Comparison of ENCODE assay signal across 2 cellular contexts in genomic region chr3:169923189-169923588, GRCh38.
TF ChIP-seq lines count a peak whose summit lies in the region.

No MANE protein-coding gene starts in this region.

TF ChIP-seq in K562, 482 proteins besides CTCF, POLR2A, EP300 and RAD21:
- TF ChIP-seq TAL1 (IDR thresholded peaks at IDR 0.05) (0 out of 2 replicates have a peak, but pooled peaks have one; percentile 31), ARID1B (IDR thresholded peaks at IDR 0.05) (0 out of 2 replicates have a peak, but pooled peaks have one; percentile 19), CBFA2T2 (conservative IDR thresholded peaks at IDR 0.05) (peak; percentile 53), TBP (optimal IDR thresholded peaks at IDR 0.05; ENCODE audit: low read depth, low read length) (peak; percentile 35), ZBTB2 (IDR thresholded peaks at IDR 0.05) (no peak), HMBOX1 (IDR thresholded peaks at IDR 0.05) (peak; percentile 49; the same call in 1 of the 2 replicates), CBFA2T3 (IDR thresholded peaks at IDR 0.05) (peak; percentile 67), NFIC (IDR thresholded peaks at IDR 0.05) (peak; percentile 76), ZNF384 (IDR thresholded peaks at IDR 0.05; ENCODE audit: low read depth, low read length) (no peak)

TF ChIP-seq in WTC11, 78 proteins besides CTCF, POLR2A, EP300 and RAD21:
- TF ChIP-seq ZNF219 (CRISPR knock-in tag; IDR thresholded peaks at IDR 0.05; ENCODE audit: borderline replicate concordance) (no peak), ZNF138 (CRISPR knock-in tag; conservative IDR thresholded peaks at IDR 0.05) (no peak), SMAD4 (CRISPR knock-in tag; IDR thresholded peaks at IDR 0.05) (no peak), JUN (CRISPR knock-in tag; IDR thresholded peaks at IDR 0.05) (no peak), ZNF121 (CRISPR knock-in tag; IDR thresholded peaks at IDR 0.05) (no peak), RORB (CRISPR knock-in tag; IDR thresholded peaks at IDR 0.05) (no peak), CREM (CRISPR knock-in tag; IDR thresholded peaks at IDR 0.05) (no peak), AR (CRISPR knock-in tag; IDR thresholded peaks at IDR 0.05) (no peak), IRF2 (CRISPR knock-in tag; IDR thresholded peaks at IDR 0.05; ENCODE audit: borderline replicate concordance, low read depth) (no peak), ZMAT4 (CRISPR knock-in tag; IDR thresholded peaks at IDR 0.05) (no peak), NFATC4 (CRISPR knock-in tag; IDR thresholded peaks at IDR 0.05) (no peak)
- TF ChIP-seq, protein P1, sequence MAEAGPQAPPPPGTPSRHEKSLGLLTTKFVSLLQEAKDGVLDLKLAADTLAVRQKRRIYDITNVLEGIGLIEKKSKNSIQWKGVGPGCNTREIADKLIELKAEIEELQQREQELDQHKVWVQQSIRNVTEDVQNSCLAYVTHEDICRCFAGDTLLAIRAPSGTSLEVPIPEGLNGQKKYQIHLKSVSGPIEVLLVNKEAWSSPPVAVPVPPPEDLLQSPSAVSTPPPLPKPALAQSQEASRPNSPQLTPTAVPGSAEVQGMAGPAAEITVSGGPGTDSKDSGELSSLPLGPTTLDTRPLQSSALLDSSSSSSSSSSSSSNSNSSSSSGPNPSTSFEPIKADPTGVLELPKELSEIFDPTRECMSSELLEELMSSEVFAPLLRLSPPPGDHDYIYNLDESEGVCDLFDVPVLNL (CRISPR knock-in tag; IDR thresholded peaks at IDR 0.05; ENCODE audit: borderline replicate concordance, low read depth): no peak
- TF ChIP-seq, protein P2, sequence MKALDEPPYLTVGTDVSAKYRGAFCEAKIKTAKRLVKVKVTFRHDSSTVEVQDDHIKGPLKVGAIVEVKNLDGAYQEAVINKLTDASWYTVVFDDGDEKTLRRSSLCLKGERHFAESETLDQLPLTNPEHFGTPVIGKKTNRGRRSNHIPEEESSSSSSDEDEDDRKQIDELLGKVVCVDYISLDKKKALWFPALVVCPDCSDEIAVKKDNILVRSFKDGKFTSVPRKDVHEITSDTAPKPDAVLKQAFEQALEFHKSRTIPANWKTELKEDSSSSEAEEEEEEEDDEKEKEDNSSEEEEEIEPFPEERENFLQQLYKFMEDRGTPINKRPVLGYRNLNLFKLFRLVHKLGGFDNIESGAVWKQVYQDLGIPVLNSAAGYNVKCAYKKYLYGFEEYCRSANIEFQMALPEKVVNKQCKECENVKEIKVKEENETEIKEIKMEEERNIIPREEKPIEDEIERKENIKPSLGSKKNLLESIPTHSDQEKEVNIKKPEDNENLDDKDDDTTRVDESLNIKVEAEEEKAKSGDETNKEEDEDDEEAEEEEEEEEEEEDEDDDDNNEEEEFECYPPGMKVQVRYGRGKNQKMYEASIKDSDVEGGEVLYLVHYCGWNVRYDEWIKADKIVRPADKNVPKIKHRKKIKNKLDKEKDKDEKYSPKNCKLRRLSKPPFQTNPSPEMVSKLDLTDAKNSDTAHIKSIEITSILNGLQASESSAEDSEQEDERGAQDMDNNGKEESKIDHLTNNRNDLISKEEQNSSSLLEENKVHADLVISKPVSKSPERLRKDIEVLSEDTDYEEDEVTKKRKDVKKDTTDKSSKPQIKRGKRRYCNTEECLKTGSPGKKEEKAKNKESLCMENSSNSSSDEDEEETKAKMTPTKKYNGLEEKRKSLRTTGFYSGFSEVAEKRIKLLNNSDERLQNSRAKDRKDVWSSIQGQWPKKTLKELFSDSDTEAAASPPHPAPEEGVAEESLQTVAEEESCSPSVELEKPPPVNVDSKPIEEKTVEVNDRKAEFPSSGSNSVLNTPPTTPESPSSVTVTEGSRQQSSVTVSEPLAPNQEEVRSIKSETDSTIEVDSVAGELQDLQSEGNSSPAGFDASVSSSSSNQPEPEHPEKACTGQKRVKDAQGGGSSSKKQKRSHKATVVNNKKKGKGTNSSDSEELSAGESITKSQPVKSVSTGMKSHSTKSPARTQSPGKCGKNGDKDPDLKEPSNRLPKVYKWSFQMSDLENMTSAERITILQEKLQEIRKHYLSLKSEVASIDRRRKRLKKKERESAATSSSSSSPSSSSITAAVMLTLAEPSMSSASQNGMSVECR (CRISPR knock-in tag; IDR thresholded peaks at IDR 0.05; ENCODE audit: borderline replicate concordance): no peak
- TF ChIP-seq, protein P3, sequence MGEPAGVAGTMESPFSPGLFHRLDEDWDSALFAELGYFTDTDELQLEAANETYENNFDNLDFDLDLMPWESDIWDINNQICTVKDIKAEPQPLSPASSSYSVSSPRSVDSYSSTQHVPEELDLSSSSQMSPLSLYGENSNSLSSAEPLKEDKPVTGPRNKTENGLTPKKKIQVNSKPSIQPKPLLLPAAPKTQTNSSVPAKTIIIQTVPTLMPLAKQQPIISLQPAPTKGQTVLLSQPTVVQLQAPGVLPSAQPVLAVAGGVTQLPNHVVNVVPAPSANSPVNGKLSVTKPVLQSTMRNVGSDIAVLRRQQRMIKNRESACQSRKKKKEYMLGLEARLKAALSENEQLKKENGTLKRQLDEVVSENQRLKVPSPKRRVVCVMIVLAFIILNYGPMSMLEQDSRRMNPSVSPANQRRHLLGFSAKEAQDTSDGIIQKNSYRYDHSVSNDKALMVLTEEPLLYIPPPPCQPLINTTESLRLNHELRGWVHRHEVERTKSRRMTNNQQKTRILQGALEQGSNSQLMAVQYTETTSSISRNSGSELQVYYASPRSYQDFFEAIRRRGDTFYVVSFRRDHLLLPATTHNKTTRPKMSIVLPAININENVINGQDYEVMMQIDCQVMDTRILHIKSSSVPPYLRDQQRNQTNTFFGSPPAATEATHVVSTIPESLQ (CRISPR knock-in tag; IDR thresholded peaks at IDR 0.05): no peak
- TF ChIP-seq, protein P4, sequence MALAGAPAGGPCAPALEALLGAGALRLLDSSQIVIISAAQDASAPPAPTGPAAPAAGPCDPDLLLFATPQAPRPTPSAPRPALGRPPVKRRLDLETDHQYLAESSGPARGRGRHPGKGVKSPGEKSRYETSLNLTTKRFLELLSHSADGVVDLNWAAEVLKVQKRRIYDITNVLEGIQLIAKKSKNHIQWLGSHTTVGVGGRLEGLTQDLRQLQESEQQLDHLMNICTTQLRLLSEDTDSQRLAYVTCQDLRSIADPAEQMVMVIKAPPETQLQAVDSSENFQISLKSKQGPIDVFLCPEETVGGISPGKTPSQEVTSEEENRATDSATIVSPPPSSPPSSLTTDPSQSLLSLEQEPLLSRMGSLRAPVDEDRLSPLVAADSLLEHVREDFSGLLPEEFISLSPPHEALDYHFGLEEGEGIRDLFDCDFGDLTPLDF (CRISPR knock-in tag; IDR thresholded peaks at IDR 0.05): no peak
TF ChIP-seq in WTC11: peak in this region for 0.
